In genomic region chr1:47976728-47977127, GRCh38 we compare ENCODE assay signal across 36 cellular contexts. TPM values are rescaled to one million over a fixed set of nuclear protein-coding genes. Genes with fewer than 3 reads are reported as not detected.
"Had no signal": no experiment of that assay in that cellular context is flagged by ENCODE, and none has a peak within 500 bp of the region (broad histone marks: within the 10 kb centered on the region; RNA-seq: fewer than 3 reads in every experiment).

No MANE protein-coding gene starts in this region.

- H3K4me3 ChIP-seq: MG63 had no signal

- DNase-seq: Karpas-422, Kasumi-1, MG63, MM.1S, MV-4-11, NCI-H1048, NCI-H1092, NCI-H1092 treated with DMSO at 0.1 percent for 48 hours, NCI-H1105, NCI-H1105 treated with DMSO at 0.1 percent for 48 hours, NCI-H1417, NCI-H1417 treated with DMSO at 0.1 percent for 48 hours, NCI-H1436, NCI-H1436 treated with DMSO at 0.1 percent for 48 hours, NCI-H146, NCI-H1694, NCI-H1694 treated with DMSO at 0.1 percent for 48 hours, NCI-H187, NCI-H187 treated with DMSO at 0.1 percent for 48 hours, NCI-H1930, NCI-H2029, NCI-H2029 treated with DMSO at 0.1 percent for 48 hours, NCI-H2081, NCI-H2081 treated with DMSO at 0.1 percent for 48 hours, NCI-H2107, NCI-H2171, NCI-H2171 treated with DMSO at 0.1 percent for 48 hours, NCI-H2227 treated with DMSO at 0.1 percent for 48 hours, NCI-H226, NCI-H345, NCI-H446, NCI-H446 treated with DMSO at 0.1 percent for 48 hours, NCI-H510A, NCI-H510A treated with DMSO at 0.1 percent for 48 hours had no signal

- H3K9me3 ChIP-seq: MG63 had no signal

- H3K27me3 ChIP-seq: MG63 had no signal

- H3K36me3 ChIP-seq: MG63 had no signal

RNA-seq across cellular contexts. Expression of gene TRABD2B, which starts 20.5 kb away (rescaled TPM):
- total RNA-seq: LHCN-M2, M059J had no signal
